ENCODE assay signal across 1 cellular context in genomic region chr12:120335447-120335846, GRCh38.
TF ChIP-seq lines count a peak whose summit lies in the region.

No MANE protein-coding gene starts in this region.

TF ChIP-seq in IMR-90, 13 proteins besides CTCF, POLR2A, EP300 and RAD21:
- TF ChIP-seq SMC3 (IDR thresholded peaks at IDR 0.05; ENCODE audit: low read depth, low read length), result peak; percentile 55
TF ChIP-seq in IMR-90: peak in this region for 1; not testable (repeated sequence) for 12.
